Comparison of ENCODE assay signal across 18 cellular contexts in the genomic region with DNA sequence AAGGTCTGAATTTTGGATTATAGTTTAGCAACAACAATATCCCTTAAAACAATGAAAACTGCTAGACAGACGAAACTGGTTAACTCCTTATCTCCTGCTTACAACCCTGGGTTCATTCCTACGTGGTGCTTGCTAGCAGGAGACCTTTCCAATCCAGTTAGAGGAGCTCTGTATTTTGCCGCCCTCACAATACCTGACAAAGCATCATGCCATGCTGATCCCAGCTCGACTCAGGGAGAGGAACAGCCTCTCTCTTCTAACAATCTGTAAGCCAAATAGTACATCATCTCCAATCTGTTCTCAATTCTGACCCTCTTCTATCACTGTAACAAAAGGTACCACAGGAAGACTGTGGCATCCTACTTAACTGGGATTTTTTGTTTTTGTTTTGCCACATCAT.
"Had no signal": no experiment of that assay in that cellular context is flagged by ENCODE, and none has a peak within 500 bp of the region (broad histone marks: within the 10 kb centered on the region; RNA-seq: fewer than 3 reads in every experiment).

No MANE protein-coding gene starts in this region.

- H3K9me3 Mint-ChIP-seq: mesothelial cell of epicardium had no signal

- H3K9me3 ChIP-seq: esophagus muscularis mucosa, gastroesophageal sphincter, heart right ventricle, left lung, lower lobe of right lung, mucosa of descending colon had no signal

- H3K27me3 Mint-ChIP-seq: naive B cell had no signal

- H3K27me3 ChIP-seq: dorsolateral prefrontal cortex, esophagus muscularis mucosa, foreskin keratinocyte, gastroesophageal sphincter, heart right ventricle, left lung had no signal

- H3K4me3 Mint-ChIP-seq: mesothelial cell of epicardium, naive B cell had no signal

- DNase-seq: dermis blood vessel endothelial cell; dorsolateral prefrontal cortex; effector CD4-positive, alpha-beta T cell; effector memory CD4-positive, alpha-beta T cell; foreskin keratinocyte; heart right ventricle; hippocampal formation; left cardiac atrium; left lung; left ventricle myocardium superior; lower lobe of right lung; mesenchymal stem cell; mucosa of descending colon; naive B cell had no signal

- H3K27ac Mint-ChIP-seq: mesothelial cell of epicardium, naive B cell had no signal

- ATAC-seq: foreskin keratinocyte, gastroesophageal sphincter, heart right ventricle, left cardiac atrium, left lung, left ventricle myocardium superior, lower lobe of right lung, mucosa of descending colon had no signal

- H3K27ac ChIP-seq: coronary artery, dorsolateral prefrontal cortex, esophagus muscularis mucosa, foreskin keratinocyte, gastroesophageal sphincter, heart right ventricle, left lung, lower lobe of right lung had no signal

- H3K4me3 ChIP-seq: coronary artery, dorsolateral prefrontal cortex, esophagus muscularis mucosa, gastroesophageal sphincter, heart right ventricle, left lung, lower lobe of right lung, mucosa of descending colon had no signal

- H3K4me1 ChIP-seq: foreskin keratinocyte had no signal
